Comparison of ENCODE assay signal across 18 cellular contexts in genomic region chr18:73944715-73945114, GRCh38.
"Had no signal": no experiment of that assay in that cellular context is flagged by ENCODE, and none has a peak within 500 bp of the region (broad histone marks: within the 10 kb centered on the region; RNA-seq: fewer than 3 reads in every experiment).

No MANE protein-coding gene starts in this region.

- H3K27ac ChIP-seq: adrenal gland, ascending aorta, heart left ventricle, ovary, psoas muscle, right atrium auricular region, transverse colon, uterus had no signal

- H3K27ac Mint-ChIP-seq: activated naive CD8-positive, alpha-beta T cell; memory B cell; natural killer cell treated with Interleukin-12 subunit alpha and Interleukin-12 subunit beta and Interleukin-15 and Interleukin-18, amount 100 ng/mL, for 72 hours had no signal

- ATAC-seq: left cardiac atrium, psoas muscle had no signal

- H3K9me3 Mint-ChIP-seq: memory B cell; natural killer cell treated with Interleukin-12 subunit alpha and Interleukin-12 subunit beta and Interleukin-15 and Interleukin-18, amount 100 ng/mL, for 72 hours had no signal

- H3K36me3 Mint-ChIP-seq: activated naive CD8-positive, alpha-beta T cell; memory B cell; natural killer cell treated with Interleukin-12 subunit alpha and Interleukin-12 subunit beta and Interleukin-15 and Interleukin-18, amount 100 ng/mL, for 72 hours had no signal

- H3K27me3 Mint-ChIP-seq: activated naive CD8-positive, alpha-beta T cell; natural killer cell treated with Interleukin-12 subunit alpha and Interleukin-12 subunit beta and Interleukin-15 and Interleukin-18, amount 100 ng/mL, for 72 hours had no signal

- H3K4me1 Mint-ChIP-seq: memory B cell had no signal

- DNase-seq: activated CD4-positive, alpha-beta T cell treated with anti-CD3 and anti-CD28 coated beads for 1 hour; activated CD4-positive, alpha-beta T cell treated with anti-CD3 and anti-CD28 coated beads, Interleukin-2, amount 50 U/mL, for 4 hours; activated gamma-delta T cell treated with Interleukin-2 at 50 U/mL for 16 hours; adrenal gland; central memory CD4-positive, alpha-beta T cell; effector memory CD4-positive, alpha-beta T cell; heart left ventricle; left cardiac atrium; ovary; psoas muscle; stimulated activated CD4-positive, alpha-beta T cell treated with anti-CD3 and anti-CD28 coated beads, Interleukin-4, amount 100 ng/mL, for 24 hours; transverse colon; uterus had no signal

- H3K4me3 Mint-ChIP-seq: activated naive CD8-positive, alpha-beta T cell; memory B cell; natural killer cell treated with Interleukin-12 subunit alpha and Interleukin-12 subunit beta and Interleukin-15 and Interleukin-18, amount 100 ng/mL, for 72 hours had no signal
